10 cellular contexts compared by ENCODE assay signal in genomic region chr6:157443066-157443800, GRCh38.
DNase-seq lines count a peak whose midpoint lies in the region; ATAC-seq and TF ChIP-seq lines count a peak whose summit lies in the region.
"Had no signal": no experiment of that assay in that cellular context is flagged by ENCODE, and none has a peak within 500 bp of the region (broad histone marks: within the 10 kb centered on the region; RNA-seq: fewer than 3 reads in every experiment).

No MANE protein-coding gene starts in this region.

- H3K4me1 ChIP-seq in body of pancreas, result no peaks in the 10 kb centered on the region
- H3K4me1 ChIP-seq: testis had no signal

- peaks cover 3% of the 10 kb centered on the region for H3K9me3 Mint-ChIP-seq in memory B cell

- intact Hi-C loops in body of pancreas (cut with DNase I), result no loop called here

- TF ChIP-seq CTCF in body of pancreas (IDR thresholded peaks at IDR 0.05), result no peak

- peaks cover 11% of the 10 kb centered on the region for H3K4me1 Mint-ChIP-seq in memory B cell

- H3K4me3 ChIP-seq in body of pancreas, result no peak overlapping the region
- H3K4me3 ChIP-seq: testis had no signal

- DNase-seq in NCI-H226, result peak; percentile 80
- no peak for DNase-seq in memory B cell (ENCODE audit: low spot score in 2 of 2)
- DNase-seq in erythroblast (lab: John Stamatoyannopoulos, UW), result no peak
- DNase-seq in NCI-H69 (lab: John Stamatoyannopoulos, UW), result no peak
- no peak for DNase-seq in mesenteric fat pad (ENCODE audit: low spot score)
- no peak for DNase-seq in body of pancreas
- DNase-seq: activated naive CD4-positive, alpha-beta T cell treated with anti-CD3 and anti-CD28 coated beads, Interleukin-2, amount 50 U/mL, for 16 hours; testis had no signal

- no peak for TF ChIP-seq POLR2A in erythroblast (IDR thresholded peaks at IDR 0.05; ENCODE audit: low read length)
- no peak for TF ChIP-seq POLR2A in body of pancreas (IDR thresholded peaks at IDR 0.05)

- peaks cover 21% of the 10 kb centered on the region for H3K36me3 Mint-ChIP-seq in memory B cell

- H3K27ac ChIP-seq in body of pancreas, result no peak overlapping the region
- H3K27ac ChIP-seq: testis had no signal

- no peaks in the 10 kb centered on the region for H3K27me3 ChIP-seq in body of pancreas
- H3K27me3 ChIP-seq: testis had no signal

- WGBS in body of pancreas, 2 donors, result 74 to 89% methylated on average over 6 of the region's 6 CpGs

- no peaks in the 10 kb centered on the region for H3K36me3 ChIP-seq in body of pancreas (replicated peaks in 1 of 2; ENCODE audit: insufficient read depth in 1 of 2, low read depth in 2 of 2)

- ATAC-seq in GM18861 (IDR thresholded peaks at IDR 0.05; ENCODE audit: unreplicated experiment), result peak; percentile 90
- ATAC-seq in HG02588 (IDR thresholded peaks at IDR 0.05; ENCODE audit: unreplicated experiment), result peak; percentile 90
- ATAC-seq in memory B cell (ENCODE audit: low read depth), result no peak
- ATAC-seq in body of pancreas, result no peak

- no peaks in the 10 kb centered on the region for H3K27me3 Mint-ChIP-seq in memory B cell

- peak overlapping the region; percentile 60 for H3K27ac Mint-ChIP-seq in memory B cell

- H3K4me3 Mint-ChIP-seq in memory B cell, result no peak overlapping the region

- H3K9me3 ChIP-seq in body of pancreas, result no peaks in the 10 kb centered on the region
- H3K9me3 ChIP-seq: testis had no signal

Comparison
In these comparisons a context has a peak if more than half of its experiments do, and no peak if none do; other contexts are left out.
1. ATAC-seq: peak in GM18861 (single experiment) and HG02588 (single experiment); none in memory B cell (single experiment) and body of pancreas (single experiment).